ENCODE assay signal across 10 cellular contexts in the genomic region with DNA sequence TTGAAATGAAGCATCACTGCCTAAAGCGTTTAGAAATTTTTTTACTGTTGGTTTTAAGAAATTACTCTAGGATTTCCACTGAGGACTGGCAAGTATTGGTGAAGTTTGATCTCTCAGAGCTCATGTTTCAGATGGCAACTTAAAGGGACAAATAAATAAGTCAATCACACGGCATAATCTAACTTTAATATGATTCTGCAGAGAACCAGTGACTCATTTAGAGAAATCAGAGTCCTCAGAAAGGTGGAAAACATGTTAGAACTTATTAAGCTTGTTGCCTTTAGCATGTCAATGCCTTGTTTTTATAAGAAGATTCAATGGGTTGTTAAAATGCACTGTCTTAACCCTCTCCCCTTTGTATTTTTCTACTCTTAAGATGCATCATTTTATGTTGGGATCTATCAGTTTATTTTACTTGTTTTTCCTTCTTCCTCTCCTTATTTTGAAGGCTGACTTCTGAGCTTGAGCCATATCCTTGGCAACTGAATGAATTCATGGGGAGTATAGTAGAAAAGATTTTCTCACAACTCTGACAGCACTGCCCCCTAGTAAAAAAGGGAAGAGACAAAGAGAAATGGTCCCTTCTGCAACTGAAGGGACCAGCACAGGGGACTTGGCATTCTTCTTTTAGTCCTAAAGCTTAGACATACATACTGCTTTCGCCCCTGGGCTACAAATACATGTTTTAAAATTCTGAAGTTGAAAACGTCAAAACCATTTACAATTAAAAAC.
DNase-seq lines count a peak whose midpoint lies in the region; ATAC-seq and TF ChIP-seq lines count a peak whose summit lies in the region.
"Had no signal": no experiment of that assay in that cellular context is flagged by ENCODE, and none has a peak within 500 bp of the region (broad histone marks: within the 10 kb centered on the region; RNA-seq: fewer than 3 reads in every experiment).

No MANE protein-coding gene starts in this region.

- no peak overlapping the region for H3K4me3 Mint-ChIP-seq in GM23338
- H3K4me3 Mint-ChIP-seq in central memory CD8-positive, alpha-beta T cell: peak overlapping the region; percentile 32
- H3K4me3 Mint-ChIP-seq in CD4-positive, alpha-beta memory T cell: no peak overlapping the region

- TF ChIP-seq EP300 in neural cell (conservative IDR thresholded peaks at IDR 0.05; ENCODE audit: poor library complexity, severe bottlenecking): no peak

- DNase-seq in GM23338 (ENCODE audit: low spot score) (peak; percentile 50), NOMO-1 treated with DMSO at 0.1 percent for 48 hours (lab: John Stamatoyannopoulos, UW; ENCODE audit: unreplicated experiment) (peak; percentile 52), DMS79 (lab: John Stamatoyannopoulos, UW) (no peak), hepatic stellate cell (ENCODE audit: low spot score) (no peak)
- no peak for DNase-seq in central memory CD8-positive, alpha-beta T cell (ENCODE audit: low spot score in 2 of 2)
- no peak for DNase-seq in CD4-positive, alpha-beta memory T cell

- no peaks in the 10 kb centered on the region for H3F3A ChIP-seq in GM23338 (replicated peaks; ENCODE audit: low read depth)
- no peaks in the 10 kb centered on the region for H3F3A ChIP-seq in neural cell (ENCODE audit: insufficient read depth, low read length, poor library complexity, severe bottlenecking)

- intact Hi-C loops in CD4-positive, alpha-beta memory T cell (cut with micrococcal nuclease): loop anchor here (5.0 kb wide), 1 partner anchor 843 kb away; no protein-coding TSS in a partner anchor

- ATAC-seq in GM23338 (peak; percentile 70), HG03571 (IDR thresholded peaks at IDR 0.05; ENCODE audit: unreplicated experiment) (no peak)
- no peak for ATAC-seq in central memory CD8-positive, alpha-beta T cell (replicated peaks; ENCODE audit: extremely low read depth, poor library complexity, severe bottlenecking)
- ATAC-seq: K562 had no signal

- peaks cover 19% of the 10 kb centered on the region for H3K4me1 ChIP-seq in GM23338 (ENCODE audit: insufficient read depth)
- peaks cover 12% of the 10 kb centered on the region for H3K4me1 ChIP-seq in CD4-positive, alpha-beta memory T cell (ENCODE audit: insufficient read depth, low read length)

- H3K27me3 Mint-ChIP-seq in GM23338 (ENCODE audit: insufficient read depth, low read depth, poor library complexity): no peaks in the 10 kb centered on the region
- no peaks in the 10 kb centered on the region for H3K27me3 Mint-ChIP-seq in central memory CD8-positive, alpha-beta T cell
- no peaks in the 10 kb centered on the region for H3K27me3 Mint-ChIP-seq in CD4-positive, alpha-beta memory T cell

- no peak overlapping the region for H3K4me3 ChIP-seq in GM23338
- H3K4me3 ChIP-seq in neural cell (ENCODE audit: low read length): no peak overlapping the region
- no peak overlapping the region for H3K4me3 ChIP-seq in CD4-positive, alpha-beta memory T cell (ENCODE audit: low read length in 2 of 2)
- H3K4me3 ChIP-seq: K562 had no signal

- H2AFZ ChIP-seq in GM23338 (no peak overlapping the region), neural cell (ENCODE audit: low read depth, low read length) (no peak overlapping the region)

- H4K20me1 ChIP-seq in GM23338 (replicated peaks; ENCODE audit: insufficient read depth): no peaks in the 10 kb centered on the region
- H4K20me1 ChIP-seq in neural cell (ENCODE audit: insufficient read depth): no peaks in the 10 kb centered on the region

- CTCF ChIA-PET in CD4-positive, alpha-beta memory T cell (lab: Charles Lee; ENCODE audit: partially characterized antibody): interaction anchor here (0.8 kb wide), 1 partner anchor 845 kb away, joined by 4 read pairs; no protein-coding TSS in a partner anchor

- peak overlapping the region; percentile 75 for H3K27ac Mint-ChIP-seq in GM23338
- H3K27ac Mint-ChIP-seq in central memory CD8-positive, alpha-beta T cell (ENCODE audit: low read depth): peak overlapping the region; percentile 85
- peak overlapping the region in 2 of 7 donors; percentile 3 to 57 for H3K27ac Mint-ChIP-seq in CD4-positive, alpha-beta memory T cell

- H3K36me3 ChIP-seq in GM23338 (ENCODE audit: insufficient read depth) (no peaks in the 10 kb centered on the region), neural cell (ENCODE audit: insufficient read depth, low read length) (no peaks in the 10 kb centered on the region)
- H3K36me3 ChIP-seq in CD4-positive, alpha-beta memory T cell (ENCODE audit: insufficient read depth, low read length): no peaks in the 10 kb centered on the region

- H3K4me2 ChIP-seq in GM23338: no peak overlapping the region
- no peak overlapping the region for H3K4me2 ChIP-seq in neural cell (ENCODE audit: low read length)

- TF ChIP-seq CTCF in GM23338 (conservative IDR thresholded peaks at IDR 0.05; ENCODE audit: low read depth in 2 of 2) (peak; percentile 19 to 34; a peak in 3 of 4 replicates), neural cell (IDR thresholded peaks at IDR 0.05; ENCODE audit: poor library complexity, severe bottlenecking) (no peak)

- no peaks in the 10 kb centered on the region for H3K27me3 ChIP-seq in GM23338 (ENCODE audit: insufficient read depth)
- H3K27me3 ChIP-seq in neural cell (ENCODE audit: insufficient read depth, low read depth, low read length): no peaks in the 10 kb centered on the region
- H3K27me3 ChIP-seq in CD4-positive, alpha-beta memory T cell (ENCODE audit: insufficient read depth, low read length): no peaks in the 10 kb centered on the region

- H3K36me3 Mint-ChIP-seq in GM23338 (ENCODE audit: low read depth): no peaks in the 10 kb centered on the region
- H3K36me3 Mint-ChIP-seq in central memory CD8-positive, alpha-beta T cell (ENCODE audit: insufficient read depth): no peaks in the 10 kb centered on the region
- H3K36me3 Mint-ChIP-seq in CD4-positive, alpha-beta memory T cell: peaks cover 0 to 7% of the 10 kb centered on the region in 2 donors
- H3K36me3 Mint-ChIP-seq: brain had no signal

- H3K9ac ChIP-seq in neural cell (ENCODE audit: low read length): no peak overlapping the region

- H3K4me1 Mint-ChIP-seq in GM23338: peaks cover 8% of the 10 kb centered on the region
- peaks cover 8% of the 10 kb centered on the region for H3K4me1 Mint-ChIP-seq in central memory CD8-positive, alpha-beta T cell
- peaks cover 4 to 17% (median 7%) of the 10 kb centered on the region in 4 donors for H3K4me1 Mint-ChIP-seq in CD4-positive, alpha-beta memory T cell

- H3K27ac ChIP-seq in GM23338 (ENCODE audit: low read depth) (no peak overlapping the region), neural cell (ENCODE audit: low read length) (no peak overlapping the region)
- no peak overlapping the region for H3K27ac ChIP-seq in CD4-positive, alpha-beta memory T cell (ENCODE audit: low read depth, low read length)

- no peaks in the 10 kb centered on the region for H3K9me3 ChIP-seq in neural cell (ENCODE audit: low read length)
- H3K9me3 ChIP-seq in CD4-positive, alpha-beta memory T cell (ENCODE audit: control insufficient read depth in 1 of 2, low read length in 2 of 2): no peaks in the 10 kb centered on the region

- H3K9me2 ChIP-seq in GM23338 (ENCODE audit: insufficient read depth) (no peaks in the 10 kb centered on the region), neural cell (ENCODE audit: insufficient read depth, low read length) (no peaks in the 10 kb centered on the region)

- TF ChIP-seq RAD21 in neural cell (conservative IDR thresholded peaks at IDR 0.05): peak; percentile 15

- POLR2A ChIA-PET in CD4-positive, alpha-beta memory T cell (lab: Charles Lee; ENCODE audit: partially characterized antibody): no interaction called here

- no peaks in the 10 kb centered on the region for H3K9me3 Mint-ChIP-seq in GM23338
- no peaks in the 10 kb centered on the region for H3K9me3 Mint-ChIP-seq in central memory CD8-positive, alpha-beta T cell
- no peaks in the 10 kb centered on the region for H3K9me3 Mint-ChIP-seq in CD4-positive, alpha-beta memory T cell
- H3K9me3 Mint-ChIP-seq: brain had no signal

- H3K79me2 ChIP-seq in GM23338 (replicated peaks; ENCODE audit: insufficient read depth) (no peaks in the 10 kb centered on the region), neural cell (replicated peaks; ENCODE audit: insufficient read depth, low read length) (no peaks in the 10 kb centered on the region)

TF ChIP-seq in GM23338, 12 proteins besides CTCF, POLR2A, EP300 and RAD21 (continues in another document):
- TF ChIP-seq ZNF331 (CRISPR knock-in tag; IDR thresholded peaks at IDR 0.05; ENCODE audit: low read depth) (no peak), NANOG (IDR thresholded peaks at IDR 0.05; ENCODE audit: borderline replicate concordance) (no peak)

TF ChIP-seq in neural cell, 6 proteins besides CTCF, POLR2A, EP300 and RAD21:
- TF ChIP-seq, protein P1, sequence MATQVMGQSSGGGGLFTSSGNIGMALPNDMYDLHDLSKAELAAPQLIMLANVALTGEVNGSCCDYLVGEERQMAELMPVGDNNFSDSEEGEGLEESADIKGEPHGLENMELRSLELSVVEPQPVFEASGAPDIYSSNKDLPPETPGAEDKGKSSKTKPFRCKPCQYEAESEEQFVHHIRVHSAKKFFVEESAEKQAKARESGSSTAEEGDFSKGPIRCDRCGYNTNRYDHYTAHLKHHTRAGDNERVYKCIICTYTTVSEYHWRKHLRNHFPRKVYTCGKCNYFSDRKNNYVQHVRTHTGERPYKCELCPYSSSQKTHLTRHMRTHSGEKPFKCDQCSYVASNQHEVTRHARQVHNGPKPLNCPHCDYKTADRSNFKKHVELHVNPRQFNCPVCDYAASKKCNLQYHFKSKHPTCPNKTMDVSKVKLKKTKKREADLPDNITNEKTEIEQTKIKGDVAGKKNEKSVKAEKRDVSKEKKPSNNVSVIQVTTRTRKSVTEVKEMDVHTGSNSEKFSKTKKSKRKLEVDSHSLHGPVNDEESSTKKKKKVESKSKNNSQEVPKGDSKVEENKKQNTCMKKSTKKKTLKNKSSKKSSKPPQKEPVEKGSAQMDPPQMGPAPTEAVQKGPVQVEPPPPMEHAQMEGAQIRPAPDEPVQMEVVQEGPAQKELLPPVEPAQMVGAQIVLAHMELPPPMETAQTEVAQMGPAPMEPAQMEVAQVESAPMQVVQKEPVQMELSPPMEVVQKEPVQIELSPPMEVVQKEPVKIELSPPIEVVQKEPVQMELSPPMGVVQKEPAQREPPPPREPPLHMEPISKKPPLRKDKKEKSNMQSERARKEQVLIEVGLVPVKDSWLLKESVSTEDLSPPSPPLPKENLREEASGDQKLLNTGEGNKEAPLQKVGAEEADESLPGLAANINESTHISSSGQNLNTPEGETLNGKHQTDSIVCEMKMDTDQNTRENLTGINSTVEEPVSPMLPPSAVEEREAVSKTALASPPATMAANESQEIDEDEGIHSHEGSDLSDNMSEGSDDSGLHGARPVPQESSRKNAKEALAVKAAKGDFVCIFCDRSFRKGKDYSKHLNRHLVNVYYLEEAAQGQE (IDR thresholded peaks at IDR 0.05; ENCODE audit: borderline replicate concordance): no peak
- TF ChIP-seq MXI1 (conservative IDR thresholded peaks at IDR 0.05; ENCODE audit: poor library complexity, severe bottlenecking) (no peak), SMC3 (conservative IDR thresholded peaks at IDR 0.05; ENCODE audit: poor library complexity) (no peak), TAF1 (IDR thresholded peaks at IDR 0.05; ENCODE audit: low read depth) (no peak), EZH2 (IDR thresholded peaks at IDR 0.05; ENCODE audit: borderline replicate concordance, insufficient read depth, low read length, poor library complexity, severe bottlenecking) (no peak), POLR2AphosphoS5 (IDR thresholded peaks at IDR 0.05) (no peak)

Comparison
In these comparisons a context has a peak if more than half of its experiments do, and no peak if none do; other contexts are left out.
1. DNase-seq: peak in GM23338 (single experiment) and NOMO-1 treated with DMSO at 0.1 percent for 48 hours (single experiment); none in central memory CD8-positive, alpha-beta T cell (0 of 2), DMS79 (single experiment), hepatic stellate cell (single experiment) and CD4-positive, alpha-beta memory T cell (0 of 5).